Comparison of ENCODE assay signal across 8 cellular contexts in the genomic region with DNA sequence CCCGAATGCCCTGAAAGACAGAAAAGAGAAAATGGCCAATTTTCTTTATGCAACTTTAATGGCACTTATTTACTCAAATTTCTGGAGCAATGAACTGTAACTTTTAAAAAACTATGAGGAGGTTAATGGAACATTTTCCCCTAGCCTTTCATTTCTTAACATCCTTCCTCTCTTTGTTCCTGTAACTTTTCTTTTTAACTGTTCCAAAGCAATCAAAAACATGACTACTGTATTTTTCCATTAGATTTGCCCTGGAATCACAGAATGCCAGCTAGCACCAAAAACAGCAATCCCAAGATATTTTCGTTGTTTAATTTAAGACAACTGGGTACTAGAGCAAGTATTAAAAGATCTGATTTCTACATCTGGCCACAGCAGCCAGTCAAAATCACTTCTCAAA. TPM values are rescaled to one million over a fixed set of nuclear protein-coding genes. Genes with fewer than 3 reads are reported as not detected.
DNase-seq lines count a peak whose midpoint lies in the region; ATAC-seq and TF ChIP-seq lines count a peak whose summit lies in the region.

No MANE protein-coding gene starts in this region.

- H4K20me1 ChIP-seq in PC-3 (ENCODE audit: low read length), result peaks cover 72% of the 10 kb centered on the region

- H3K4me3 ChIP-seq in PC-3 (ENCODE audit: low read length) (peak overlapping the region; percentile 75), dorsolateral prefrontal cortex (peak overlapping the region in 57 of 59 donors; percentile 3 to 99 (median 36))

- no peaks in the 10 kb centered on the region for H3F3A ChIP-seq in PC-3 (ENCODE audit: low read length, unreplicated experiment)

- intact Hi-C loops in CD4-positive, alpha-beta T cell (cut with DNase I, micrococcal nuclease), result loop anchor here (5.0 to 10.0 kb wide), 4 partner anchors 58 to 327 kb away; a partner anchor contains a TSS
- intact Hi-C loops in PC-3 (cut with micrococcal nuclease) (no loop called here), dorsolateral prefrontal cortex (cut with DNase I) (loop anchor here in 1 of 2 donors (5.0 kb wide), 2 partner anchors 58 to 202 kb away; a partner anchor contains a TSS)

- H3K4me1 ChIP-seq in PC-3 (ENCODE audit: insufficient read depth, low read length), result peaks cover 21% of the 10 kb centered on the region

- CTCF ChIA-PET in CD4-positive, alpha-beta T cell (lab: Charles Lee), result interaction anchor here (1.5 kb wide), 1 partner anchor 182 kb away, joined by 3 read pairs; no protein-coding TSS in a partner anchor
- CTCF ChIA-PET in PC-3 (lab: Charles Lee), result interaction anchor here (1.5 kb wide), 1 partner anchor 31 kb away, joined by 7 read pairs; no protein-coding TSS in a partner anchor

- H3K36me3 ChIP-seq in PC-3 (ENCODE audit: low read depth, low read length), result peaks cover 7% of the 10 kb centered on the region; the same call in 1 of the 2 replicates

- H3K4me2 ChIP-seq in PC-3 (ENCODE audit: low read length), result peak overlapping the region; percentile 90

- no TSS peak for BruUV-seq in PC-3 (replicated peaks; lab: Mats Ljungman, UMichigan)

- H3K79me2 ChIP-seq in PC-3 (ENCODE audit: low read length), result peaks cover 97% of the 10 kb centered on the region

- peak overlapping the region; percentile 75 for H3K4me3 Mint-ChIP-seq in CD4-positive, alpha-beta T cell
- H3K4me3 Mint-ChIP-seq in osteocyte (ENCODE audit: unreplicated experiment), result peak overlapping the region; percentile 52

- H3K27me3 ChIP-seq in CD4-positive, alpha-beta T cell (ENCODE audit: control insufficient read depth, insufficient read depth, low read length), result no peaks in the 10 kb centered on the region
- no peaks in the 10 kb centered on the region for H3K27me3 ChIP-seq in PC-3 (ENCODE audit: low read length)
- no peaks in the 10 kb centered on the region for H3K27me3 ChIP-seq in dorsolateral prefrontal cortex

- H3K27ac ChIP-seq in CD4-positive, alpha-beta T cell (ENCODE audit: low read depth, low read length), result no peak overlapping the region
- H3K27ac ChIP-seq in PC-3 (ENCODE audit: low read length), result 0 out of 2 replicates have a peak overlapping the region, but pooled peaks have one; percentile 19
- H3K27ac ChIP-seq in dorsolateral prefrontal cortex, result peak overlapping the region in 58 of 59 donors; percentile 30 to 92 (median 80)

- H3K9me3 ChIP-seq in CD4-positive, alpha-beta T cell (ENCODE audit: control insufficient read depth, low read length), result no peaks in the 10 kb centered on the region
- H3K9me3 ChIP-seq in PC-3 (ENCODE audit: low read length), result no peaks in the 10 kb centered on the region

- H3K9me2 ChIP-seq in PC-3 (replicated peaks; ENCODE audit: low read length), result no peaks in the 10 kb centered on the region

- POLR2A ChIA-PET in CD4-positive, alpha-beta T cell (lab: Charles Lee), result interaction anchor here (1.3 kb wide), 1 partner anchor 66 kb away, joined by 3 read pairs; a partner anchor contains a TSS
- POLR2A ChIA-PET in PC-3 (lab: Charles Lee; ENCODE audit: unreplicated experiment), result no interaction called here

- no peak for ATAC-seq in CD4-positive, alpha-beta T cell (ENCODE audit: poor library complexity)
- ATAC-seq in PC-3 (no peak), HG02798 (IDR thresholded peaks at IDR 0.05; ENCODE audit: poor library complexity, unreplicated experiment) (no peak)

- no peaks in the 10 kb centered on the region for H3K9me3 Mint-ChIP-seq in CD4-positive, alpha-beta T cell
- no peaks in the 10 kb centered on the region for H3K9me3 Mint-ChIP-seq in osteocyte (ENCODE audit: unreplicated experiment)

- no peak overlapping the region for H2AFZ ChIP-seq in PC-3 (ENCODE audit: low read length)

- H3K27me3 Mint-ChIP-seq in CD4-positive, alpha-beta T cell, result no peaks in the 10 kb centered on the region
- no peaks in the 10 kb centered on the region for H3K27me3 Mint-ChIP-seq in osteocyte (ENCODE audit: unreplicated experiment)

- DNase-seq in CD4-positive, alpha-beta T cell, result no peak
- DNase-seq in PC-3 (no peak), dorsolateral prefrontal cortex (no peak), osteocyte (ENCODE audit: extremely low spot score, unreplicated experiment) (no peak), NCI-H82 treated with DMSO at 0.1 percent for 48 hours (lab: John Stamatoyannopoulos, UW; ENCODE audit: unreplicated experiment) (no peak), nucleus accumbens (lab: John Stamatoyannopoulos, UW) (no peak)
- DNase-seq in activated CD4-positive, CD25-positive, alpha-beta regulatory T cell (lab: John Stamatoyannopoulos, UW), result no peak

- peaks cover 49% of the 10 kb centered on the region for H3K36me3 Mint-ChIP-seq in CD4-positive, alpha-beta T cell (ENCODE audit: low read depth)
- no peaks in the 10 kb centered on the region for H3K36me3 Mint-ChIP-seq in osteocyte (ENCODE audit: unreplicated experiment)

- H3K27ac Mint-ChIP-seq in CD4-positive, alpha-beta T cell, result peak overlapping the region; percentile 68
- peak overlapping the region; percentile 88 for H3K27ac Mint-ChIP-seq in osteocyte (ENCODE audit: unreplicated experiment)

- H3K4me1 Mint-ChIP-seq in CD4-positive, alpha-beta T cell (ENCODE audit: low read depth), result peaks cover 84% of the 10 kb centered on the region
- peaks cover 66% of the 10 kb centered on the region for H3K4me1 Mint-ChIP-seq in osteocyte (ENCODE audit: unreplicated experiment)

- H3K9ac ChIP-seq in PC-3 (ENCODE audit: low read length), result 0 out of 2 replicates have a peak overlapping the region, but pooled peaks have one; percentile 7

- TF ChIP-seq CTCF in CD4-positive, alpha-beta T cell (IDR thresholded peaks at IDR 0.05), result no peak
- TF ChIP-seq CTCF in PC-3 (conservative IDR thresholded peaks at IDR 0.05; ENCODE audit: low read depth, low read length) (no peak), dorsolateral prefrontal cortex (IDR thresholded peaks at IDR 0.05 in 54 of 56, conservative IDR thresholded peaks at IDR 0.05 in 2 of 56; ENCODE audit: low read depth in 1 of 56, partially characterized antibody in 56 of 56) (no peak), osteocyte (IDR thresholded peaks at IDR 0.05) (no peak)

RNA-seq across cellular contexts. Expression of a gene that starts 3.8 kb away (rescaled TPM):
- total RNA-seq in CD4-positive, alpha-beta T cell, result 10 to 100 TPM; 57.4 to 58.6 TPM
- total RNA-seq in PC-3 (2014; rRNA removed) (164 and 169 TPM in 2 replicates), dorsolateral prefrontal cortex (100 to 1,000 TPM; 105 to 205 (median 135) TPM), osteocyte (80.2 and 94.1 TPM in 2 replicates)

RNA-seq across cellular contexts. Expression of a gene that starts 59.6 kb away (rescaled TPM):
- total RNA-seq in CD4-positive, alpha-beta T cell, result 100 to 1,000 TPM; 728 to 730 TPM
- 6.9 and 16.7 TPM in 2 replicates for total RNA-seq in PC-3 (2014; rRNA removed)
- 100 to 1,000 TPM in 1 of 120 experiments, 10 to 100 TPM in 20, 1 to 10 TPM in 99; 2.9 to 109 (median 7.5) TPM for total RNA-seq in dorsolateral prefrontal cortex
- total RNA-seq in osteocyte, result 0.68 and 0.78 TPM in 2 replicates

Comparison
In these comparisons a context has a peak if more than half of its experiments do, and no peak if none do; other contexts are left out.
1. RNA of a gene that starts 59.6 kb away (total RNA-seq): 728 to 730 TPM in CD4-positive, alpha-beta T cell; 2.9 to 109 TPM in dorsolateral prefrontal cortex, 6.9 to 16.7 TPM in PC-3 and 0.68 to 0.78 TPM in osteocyte; every median in the first group is over 4 times any median in the second.